Comparison of ENCODE assay signal across 1 cellular context in genomic region chr11:61961570-61962212, GRCh38.
TF ChIP-seq lines count a peak whose summit lies in the region.

No MANE protein-coding gene starts in this region.

TF ChIP-seq in HepG2, 621 proteins besides CTCF, POLR2A, EP300 and RAD21 (continues in another document):
- peak; percentile 74; the same call in 1 of the 2 replicates for TF ChIP-seq RXRA (CRISPR knock-in tag; IDR thresholded peaks at IDR 0.05)
- no peak for TF ChIP-seq HOXA5 (CRISPR knock-in tag; IDR thresholded peaks at IDR 0.05)
- TF ChIP-seq CEBPB (IDR thresholded peaks at IDR 0.05; ENCODE audit: borderline replicate concordance, low read depth, low read length), result 0 out of 2 replicates have a peak, but pooled peaks have one; percentile 13
- no peak for TF ChIP-seq ZNF777 (CRISPR knock-in tag; IDR thresholded peaks at IDR 0.05)
- TF ChIP-seq ZNF232 (CRISPR knock-in tag; IDR thresholded peaks at IDR 0.05; ENCODE audit: borderline replicate concordance), result no peak
- no peak for TF ChIP-seq SNAPC5 (CRISPR knock-in tag; IDR thresholded peaks at IDR 0.05; ENCODE audit: borderline replicate concordance)
- no peak for TF ChIP-seq ELK4 (CRISPR knock-in tag; IDR thresholded peaks at IDR 0.05; ENCODE audit: borderline replicate concordance)
- TF ChIP-seq MIXL1 (CRISPR knock-in tag; IDR thresholded peaks at IDR 0.05), result no peak
- no peak for TF ChIP-seq LBX2 (CRISPR knock-in tag; IDR thresholded peaks at IDR 0.05; ENCODE audit: borderline replicate concordance)
- peak; percentile 51; the same call in 1 of the 2 replicates for TF ChIP-seq NCOR1 (IDR thresholded peaks at IDR 0.05; ENCODE audit: borderline replicate concordance, low read length)
- TF ChIP-seq REPIN1 (CRISPR knock-in tag; IDR thresholded peaks at IDR 0.05; ENCODE audit: borderline replicate concordance, low read depth), result 0 out of 2 replicates have a peak, but pooled peaks have one; percentile 16
- TF ChIP-seq MBNL3 (CRISPR knock-in tag; conservative IDR thresholded peaks at IDR 0.05), result no peak
- 0 out of 2 replicates have a peak, but pooled peaks have one; percentile 39 for TF ChIP-seq ZMYM2 (CRISPR knock-in tag; IDR thresholded peaks at IDR 0.05)
- no peak for TF ChIP-seq HNRNPLL (IDR thresholded peaks at IDR 0.05; ENCODE audit: low read depth, low read length, poor library complexity, severe bottlenecking)
- no peak for TF ChIP-seq SRY (CRISPR knock-in tag; IDR thresholded peaks at IDR 0.05)
- TF ChIP-seq HMGXB3 (CRISPR knock-in tag; IDR thresholded peaks at IDR 0.05; ENCODE audit: borderline replicate concordance), result no peak
- TF ChIP-seq HDAC1 (CRISPR knock-in tag; IDR thresholded peaks at IDR 0.05), result 0 out of 2 replicates have a peak, but pooled peaks have one; percentile 19
- TF ChIP-seq USF2 (IDR thresholded peaks at IDR 0.05; ENCODE audit: low read depth, low read length), result no peak
- no peak for TF ChIP-seq USF2 (CRISPR knock-in tag; IDR thresholded peaks at IDR 0.05; ENCODE audit: borderline replicate concordance)
- no peak for TF ChIP-seq SIN3A (IDR thresholded peaks at IDR 0.05; ENCODE audit: borderline replicate concordance, low read depth, low read length)
- TF ChIP-seq ZNF572 (CRISPR knock-in tag; IDR thresholded peaks at IDR 0.05), result no peak
- no peak for TF ChIP-seq ZNF512B (CRISPR knock-in tag; IDR thresholded peaks at IDR 0.05; ENCODE audit: borderline replicate concordance)
- no peak for TF ChIP-seq ZNF7 (CRISPR knock-in tag; IDR thresholded peaks at IDR 0.05)
- no peak for TF ChIP-seq ZBTB43 (CRISPR knock-in tag; conservative IDR thresholded peaks at IDR 0.05)
- no peak for TF ChIP-seq RERE (CRISPR knock-in tag; IDR thresholded peaks at IDR 0.05; ENCODE audit: low read depth)
- 0 out of 2 replicates have a peak, but pooled peaks have one; percentile 37 for TF ChIP-seq SNAPC2 (CRISPR knock-in tag; IDR thresholded peaks at IDR 0.05)
- no peak for TF ChIP-seq NFYB (CRISPR knock-in tag; IDR thresholded peaks at IDR 0.05)
- TF ChIP-seq ZBTB26 (CRISPR knock-in tag; IDR thresholded peaks at IDR 0.05; ENCODE audit: borderline replicate concordance), result peak; percentile 100
- TF ChIP-seq SRSF4 (IDR thresholded peaks at IDR 0.05; ENCODE audit: low read depth, low read length, poor library complexity, severe bottlenecking), result no peak
- no peak for TF ChIP-seq HMG20B (CRISPR knock-in tag; conservative IDR thresholded peaks at IDR 0.05)
- TF ChIP-seq ZNF558 (CRISPR knock-in tag; IDR thresholded peaks at IDR 0.05; ENCODE audit: borderline replicate concordance), result no peak
- no peak for TF ChIP-seq KDM5A (IDR thresholded peaks at IDR 0.05; ENCODE audit: borderline replicate concordance, low read length)
- no peak for TF ChIP-seq ZNF331 (CRISPR knock-in tag; IDR thresholded peaks at IDR 0.05)
- no peak for TF ChIP-seq ZBTB1 (CRISPR knock-in tag; IDR thresholded peaks at IDR 0.05; ENCODE audit: borderline replicate concordance)
- no peak for TF ChIP-seq FOXO1 (CRISPR knock-in tag; IDR thresholded peaks at IDR 0.05)
- TF ChIP-seq BCL3 (CRISPR knock-in tag; IDR thresholded peaks at IDR 0.05), result no peak
- no peak for TF ChIP-seq ZSCAN22 (CRISPR knock-in tag; IDR thresholded peaks at IDR 0.05)
